In the genomic region with DNA sequence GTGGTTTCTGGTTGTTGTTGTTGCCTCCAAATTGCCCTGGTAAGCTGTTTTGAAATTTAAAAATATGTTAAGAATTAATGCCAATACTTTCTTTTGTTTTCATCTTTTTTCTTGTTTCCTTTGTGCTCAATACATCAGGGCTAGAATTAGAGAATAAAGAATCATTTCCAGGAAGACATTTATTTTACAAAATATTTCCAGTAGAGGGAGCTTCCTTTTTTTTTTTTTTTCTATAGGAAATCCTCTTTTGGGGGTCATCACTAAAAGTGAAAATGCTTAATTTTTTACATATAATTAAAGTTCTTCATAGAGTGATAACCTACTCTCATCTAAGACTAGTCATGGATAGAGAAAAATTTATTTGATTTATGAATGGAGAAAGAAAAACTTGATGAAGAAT, we compare ENCODE assay signal across 20 cellular contexts. TPM values are rescaled to one million over a fixed set of nuclear protein-coding genes. Genes with fewer than 3 reads are reported as not detected.
"Had no signal": no experiment of that assay in that cellular context is flagged by ENCODE, and none has a peak within 500 bp of the region (broad histone marks: within the 10 kb centered on the region; RNA-seq: fewer than 3 reads in every experiment).

No MANE protein-coding gene starts in this region.

- H3K4me1 ChIP-seq: left lung, psoas muscle, right lobe of liver had no signal

- H3K4me1 Mint-ChIP-seq: natural killer cell; stimulated activated effector memory CD8-positive, alpha-beta T cell treated with anti-CD3 and anti-CD28 coated beads, Interleukin-12 subunit alpha, Interleukin-12 subunit beta, amount 100 ng/mL, for 72 hours had no signal

- DNase-seq: activated effector memory CD4-positive, alpha-beta T cell treated with Interleukin-2 at 50 U/mL for 16 hours; activated T-cell treated with anti-CD3 and anti-CD28 coated beads, Interleukin-2, amount 50 U/mL, for 24 hours; amygdala; cerebellar nuclear complex; esophagus squamous epithelium; foreskin fibroblast; head of caudate nucleus; islet precursor cell; left lung; natural killer cell; psoas muscle; right lobe of liver; T-helper 2 cell; tibial artery had no signal

- H3K27ac Mint-ChIP-seq: activated naive CD4-positive, alpha-beta T cell treated with anti-CD3 and anti-CD28 coated beads, Interleukin-2, amount 50 U/mL, for 24 hours; activated T-cell treated with anti-CD3 and anti-CD28 coated beads, Interleukin-2, amount 50 U/mL, for 24 hours; brain; natural killer cell; stimulated activated effector memory CD8-positive, alpha-beta T cell treated with anti-CD3 and anti-CD28 coated beads, Interleukin-12 subunit alpha, Interleukin-12 subunit beta, amount 100 ng/mL, for 72 hours had no signal

- H3K27ac ChIP-seq: esophagus squamous epithelium, left lung, psoas muscle, right lobe of liver, tibial artery had no signal

- H3K36me3 ChIP-seq: esophagus squamous epithelium, left lung, right lobe of liver, tibial artery had no signal

- H3K4me3 Mint-ChIP-seq: activated naive CD4-positive, alpha-beta T cell treated with anti-CD3 and anti-CD28 coated beads, Interleukin-2, amount 50 U/mL, for 24 hours; activated T-cell treated with anti-CD3 and anti-CD28 coated beads, Interleukin-2, amount 50 U/mL, for 24 hours; natural killer cell; stimulated activated effector memory CD8-positive, alpha-beta T cell treated with anti-CD3 and anti-CD28 coated beads, Interleukin-12 subunit alpha, Interleukin-12 subunit beta, amount 100 ng/mL, for 72 hours had no signal

- H3K36me3 Mint-ChIP-seq: brain; natural killer cell; stimulated activated effector memory CD8-positive, alpha-beta T cell treated with anti-CD3 and anti-CD28 coated beads, Interleukin-12 subunit alpha, Interleukin-12 subunit beta, amount 100 ng/mL, for 72 hours had no signal

- H3K4me3 ChIP-seq: esophagus squamous epithelium, left lung, psoas muscle, right lobe of liver, tibial artery had no signal

- H3K9me3 Mint-ChIP-seq: brain; stimulated activated effector memory CD8-positive, alpha-beta T cell treated with anti-CD3 and anti-CD28 coated beads, Interleukin-12 subunit alpha, Interleukin-12 subunit beta, amount 100 ng/mL, for 72 hours had no signal

- H3K9me3 ChIP-seq: esophagus squamous epithelium, left lung, psoas muscle, right lobe of liver, tibial artery had no signal

RNA-seq across cellular contexts. Expression of a gene that starts 2.4 kb away (rescaled TPM):
- total RNA-seq: dermis microvascular lymphatic vessel endothelial cell, esophagus squamous epithelium, mucosa of gallbladder, natural killer cell, omental fat pad, right lobe of liver had no signal
